ENCODE assay signal across 8 cellular contexts in the genomic region with DNA sequence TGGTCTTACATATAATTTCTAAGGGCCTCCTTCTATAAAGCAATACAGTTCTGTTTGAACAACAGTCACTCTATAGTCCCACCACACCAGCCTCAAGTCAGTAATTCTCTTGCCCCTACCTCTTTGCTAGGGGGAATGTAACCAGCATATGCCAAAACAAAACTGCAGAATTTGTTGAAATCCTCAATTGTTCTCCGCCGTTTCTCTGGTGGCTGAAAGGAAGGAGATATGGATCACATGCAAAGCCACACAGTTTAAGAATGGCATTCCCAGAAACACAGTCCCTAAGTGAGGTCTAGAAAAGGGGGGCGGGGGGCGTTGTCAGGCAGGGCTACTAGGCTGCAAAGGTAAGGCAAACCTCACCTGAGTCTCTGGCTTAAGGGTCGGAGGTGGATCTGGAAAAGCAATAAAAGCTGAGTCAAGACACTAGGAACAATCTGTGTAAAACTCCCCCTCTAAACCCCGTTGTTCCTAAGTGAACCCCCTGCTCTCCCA. TPM values are rescaled to one million over a fixed set of nuclear protein-coding genes. Genes with fewer than 3 reads are reported as not detected.
DNase-seq lines count a peak whose midpoint lies in the region; ATAC-seq and TF ChIP-seq lines count a peak whose summit lies in the region.

No MANE protein-coding gene starts in this region.

- no peak for DNase-seq in Calu3
- no peak for DNase-seq in RWPE2 (ENCODE audit: low spot score)
- DNase-seq in COR-L47 (lab: John Stamatoyannopoulos, UW), result no peak
- DNase-seq in NCI-H2196 treated with DMSO at 0.1 percent for 48 hours (lab: John Stamatoyannopoulos, UW; ENCODE audit: unreplicated experiment), result no peak

- H3K36me3 ChIP-seq in RWPE2 (ENCODE audit: low read depth) (peaks cover 39% of the 10 kb centered on the region), esophagus (ENCODE audit: control insufficient read depth in 2 of 2, insufficient read depth in 2 of 2, low read length in 1 of 2) (peaks cover 4 to 10% of the 10 kb centered on the region in 2 donors), parathyroid adenoma (ENCODE audit: control insufficient read depth, insufficient read depth, low read length) (no peaks in the 10 kb centered on the region)

- TF ChIP-seq CTCF in Calu3 (IDR thresholded peaks at IDR 0.05; ENCODE audit: unreplicated experiment) (no peak), RWPE2 (IDR thresholded peaks at IDR 0.05; ENCODE audit: poor library complexity, severe bottlenecking) (no peak), parathyroid adenoma (IDR thresholded peaks at IDR 0.05) (no peak)

- no peak overlapping the region for H3K9ac ChIP-seq in parathyroid adenoma

- 17 to 22% methylated on average over 6 of the region's 6 CpGs for WGBS in esophagus, 2 donors

- H3K27me3 Mint-ChIP-seq in Calu3 (ENCODE audit: unreplicated experiment), result no peaks in the 10 kb centered on the region

- peaks cover 46% of the 10 kb centered on the region for H3K4me1 Mint-ChIP-seq in Calu3 (ENCODE audit: low read depth, unreplicated experiment)

- H3K27ac ChIP-seq in RWPE2 (ENCODE audit: poor library complexity, severe bottlenecking) (peak overlapping the region; percentile 92), esophagus (ENCODE audit: low read depth in 2 of 2, low read length in 1 of 2) (peak overlapping the region; percentile 95 to 98), parathyroid adenoma (peak overlapping the region; percentile 77)

- H3K79me2 ChIP-seq in parathyroid adenoma, result peaks cover 19% of the 10 kb centered on the region

- BruUV-seq in Calu3 (replicated peaks; lab: Mats Ljungman, UMichigan), result no TSS peak

- peak overlapping the region; percentile 85 for H3K4me3 Mint-ChIP-seq in Calu3 (ENCODE audit: low read depth, unreplicated experiment)

- peak overlapping the region; percentile 48 for H3K27ac Mint-ChIP-seq in Calu3 (ENCODE audit: unreplicated experiment)

- ATAC-seq in RWPE2 (ENCODE audit: low read depth) (no peak), HG03432 (IDR thresholded peaks at IDR 0.05; ENCODE audit: unreplicated experiment) (no peak), GM21423 (IDR thresholded peaks at IDR 0.05; ENCODE audit: unreplicated experiment) (no peak)

- H3K4me2 ChIP-seq in parathyroid adenoma (ENCODE audit: low read length), result peak overlapping the region; percentile 67

- intact Hi-C loops in Calu3 (cut with micrococcal nuclease; ENCODE audit: unreplicated experiment), result no loop called here

- H3K27me3 ChIP-seq in RWPE2 (ENCODE audit: insufficient read depth, poor library complexity, severe bottlenecking), result no peaks in the 10 kb centered on the region
- no peaks in the 10 kb centered on the region for H3K27me3 ChIP-seq in esophagus (ENCODE audit: control insufficient read depth in 1 of 2, insufficient read depth in 2 of 2, low read length in 2 of 2)
- no peaks in the 10 kb centered on the region for H3K27me3 ChIP-seq in parathyroid adenoma (ENCODE audit: control insufficient read depth, insufficient read depth, low read length)

- H3K4me1 ChIP-seq in RWPE2 (ENCODE audit: insufficient read depth, poor library complexity, severe bottlenecking), result peaks cover 9% of the 10 kb centered on the region
- H3K4me1 ChIP-seq in esophagus (ENCODE audit: control insufficient read depth in 2 of 2, insufficient read depth in 2 of 2, low read length in 1 of 2), result peaks cover 0 to 11% of the 10 kb centered on the region in 2 donors
- H3K4me1 ChIP-seq in parathyroid adenoma, result peaks cover 22% of the 10 kb centered on the region

- H3K9me3 ChIP-seq in RWPE2 (ENCODE audit: severe bottlenecking), result no peaks in the 10 kb centered on the region
- H3K9me3 ChIP-seq in esophagus (ENCODE audit: control insufficient read depth in 2 of 2, insufficient read depth in 1 of 2, low read depth in 1 of 2, low read length in 1 of 2), result no peaks in the 10 kb centered on the region
- H3K9me3 ChIP-seq in parathyroid adenoma (ENCODE audit: control insufficient read depth, low read length), result no peaks in the 10 kb centered on the region

- H3K9me3 Mint-ChIP-seq in Calu3 (ENCODE audit: low read depth, unreplicated experiment), result no peaks in the 10 kb centered on the region

- H2AFZ ChIP-seq in parathyroid adenoma, result no peak overlapping the region

- H3K36me3 Mint-ChIP-seq in Calu3 (ENCODE audit: insufficient read depth, unreplicated experiment), result peaks cover 98% of the 10 kb centered on the region

- H3K4me3 ChIP-seq in RWPE2 (ENCODE audit: severe bottlenecking), result peak overlapping the region; percentile 60
- peak overlapping the region; percentile 86 to 87 for H3K4me3 ChIP-seq in esophagus (ENCODE audit: low read depth in 1 of 2, low read length in 2 of 2)
- peak overlapping the region; percentile 68 for H3K4me3 ChIP-seq in parathyroid adenoma (ENCODE audit: low read depth, low read length)

- CTCF ChIA-PET in Calu3 (lab: Charles Lee), result no interaction called here

RNA-seq across cellular contexts. Expression of a gene that starts 1.9 kb away (rescaled TPM):
- total RNA-seq in Calu3 (2022), result 30.2 and 31.6 TPM in 2 replicates
- polyA plus RNA-seq in esophagus, result 10 to 100 TPM; 22.4 to 29.6 TPM

RNA-seq across cellular contexts. Expression of a gene that starts 3.0 kb away (rescaled TPM):
- total RNA-seq in Calu3 (2022), result 44.8 and 45.7 TPM in 2 replicates
- 10 to 100 TPM; 20.8 to 32.2 TPM for polyA plus RNA-seq in esophagus

RNA-seq across cellular contexts. Expression of a gene that starts 4.9 kb away (rescaled TPM):
- 183 and 188 TPM in 2 replicates for total RNA-seq in Calu3 (2022)
- polyA plus RNA-seq in esophagus, result 100 to 1,000 TPM; 354 to 393 TPM

RNA-seq across cellular contexts. Expression of a gene that starts 14.2 kb away (rescaled TPM):
- 85.2 and 85.3 TPM in 2 replicates for total RNA-seq in Calu3 (2022)
- 10 to 100 TPM; 42.4 to 58.5 TPM for polyA plus RNA-seq in esophagus

RNA-seq across cellular contexts. Expression of a gene that starts 14.7 kb away (rescaled TPM):
- 20.3 and 21.3 TPM in 2 replicates for total RNA-seq in Calu3 (2022)
- polyA plus RNA-seq in esophagus, result 10 to 100 TPM; 14.7 to 39.0 TPM
